In the genomic region with DNA sequence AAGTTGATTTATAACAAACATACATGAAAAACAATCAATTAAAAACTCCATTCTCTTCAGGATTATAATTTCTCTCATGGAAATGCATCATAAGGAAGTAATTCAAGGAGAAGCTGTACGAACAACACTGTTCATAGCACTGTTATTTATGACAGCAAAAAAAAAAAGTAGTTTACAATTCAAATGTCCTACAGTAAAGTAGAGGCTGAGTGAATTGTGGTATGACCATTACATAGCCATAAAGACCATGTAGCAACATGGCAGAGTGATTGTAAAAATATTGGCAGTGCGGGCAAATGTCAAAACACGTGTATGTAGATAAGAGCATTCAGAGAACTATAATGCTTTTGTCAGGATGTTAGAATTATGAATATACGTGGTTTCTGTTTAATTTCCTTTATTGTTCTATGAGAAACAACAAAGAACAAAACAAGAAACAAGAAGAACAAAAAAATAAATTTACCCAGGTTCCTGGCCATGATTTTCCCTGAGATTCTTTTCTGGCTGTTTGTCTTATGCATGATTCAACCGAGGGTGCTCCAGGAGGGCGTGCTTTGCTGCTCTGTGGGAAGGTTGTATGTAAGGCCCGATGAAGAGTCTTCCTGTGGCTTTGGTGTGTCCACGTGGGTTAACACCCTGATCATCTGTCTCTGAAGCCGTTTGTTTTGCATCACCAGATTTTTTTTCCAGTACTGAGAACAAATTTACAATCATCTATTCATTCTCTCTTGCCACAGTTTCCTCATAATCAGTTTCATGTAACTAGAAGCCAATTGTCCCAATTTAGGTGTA, we compare ENCODE assay signal across 1 cellular context.
TF ChIP-seq lines count a peak whose summit lies in the region.

No MANE protein-coding gene starts in this region.

TF ChIP-seq in WTC11, 78 proteins besides CTCF, POLR2A, EP300 and RAD21 (continued from another document):
- no peak for TF ChIP-seq USF1 (CRISPR knock-in tag; IDR thresholded peaks at IDR 0.05)
- no peak for TF ChIP-seq TEAD1 (CRISPR knock-in tag; IDR thresholded peaks at IDR 0.05)
- TF ChIP-seq, protein P1, sequence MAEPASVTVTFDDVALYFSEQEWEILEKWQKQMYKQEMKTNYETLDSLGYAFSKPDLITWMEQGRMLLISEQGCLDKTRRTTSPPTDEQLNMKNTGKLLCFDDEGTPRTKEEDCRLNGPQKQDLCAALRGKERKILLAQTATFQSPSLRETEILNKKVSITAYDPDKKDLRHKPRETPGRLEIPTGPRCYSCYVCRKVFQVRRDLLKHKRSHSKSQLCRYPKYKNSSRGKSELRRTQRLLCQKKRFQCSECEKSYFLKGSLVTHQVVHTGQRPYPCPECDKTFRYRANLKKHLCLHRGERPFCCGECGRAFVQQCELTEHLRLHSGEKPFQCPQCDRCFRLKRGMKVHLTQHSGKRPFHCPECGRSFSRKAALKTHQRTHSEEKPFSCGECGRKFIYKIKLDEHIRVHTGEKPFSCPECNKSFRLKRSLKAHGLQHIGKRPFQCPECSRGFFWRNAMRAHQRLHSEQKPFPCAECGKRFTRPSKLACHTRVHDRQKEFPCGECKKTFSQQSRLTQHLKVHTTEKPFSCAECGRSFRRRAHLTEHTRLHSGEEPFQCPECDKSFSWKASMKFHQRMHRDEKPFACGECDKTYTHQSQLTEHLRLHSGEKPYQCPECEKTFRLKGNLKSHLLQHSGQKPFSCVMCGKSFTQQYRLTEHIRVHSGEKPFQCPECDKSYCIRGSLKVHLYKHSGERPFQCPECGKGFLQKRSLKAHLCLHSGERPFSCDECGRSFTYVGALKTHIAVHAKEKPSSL (CRISPR knock-in tag; conservative IDR thresholded peaks at IDR 0.05) = no peak
- no peak for TF ChIP-seq NR3C1 (CRISPR knock-in tag; conservative IDR thresholded peaks at IDR 0.05; ENCODE audit: low read depth)
